ENCODE assay signal across 1 cellular context in the genomic region with DNA sequence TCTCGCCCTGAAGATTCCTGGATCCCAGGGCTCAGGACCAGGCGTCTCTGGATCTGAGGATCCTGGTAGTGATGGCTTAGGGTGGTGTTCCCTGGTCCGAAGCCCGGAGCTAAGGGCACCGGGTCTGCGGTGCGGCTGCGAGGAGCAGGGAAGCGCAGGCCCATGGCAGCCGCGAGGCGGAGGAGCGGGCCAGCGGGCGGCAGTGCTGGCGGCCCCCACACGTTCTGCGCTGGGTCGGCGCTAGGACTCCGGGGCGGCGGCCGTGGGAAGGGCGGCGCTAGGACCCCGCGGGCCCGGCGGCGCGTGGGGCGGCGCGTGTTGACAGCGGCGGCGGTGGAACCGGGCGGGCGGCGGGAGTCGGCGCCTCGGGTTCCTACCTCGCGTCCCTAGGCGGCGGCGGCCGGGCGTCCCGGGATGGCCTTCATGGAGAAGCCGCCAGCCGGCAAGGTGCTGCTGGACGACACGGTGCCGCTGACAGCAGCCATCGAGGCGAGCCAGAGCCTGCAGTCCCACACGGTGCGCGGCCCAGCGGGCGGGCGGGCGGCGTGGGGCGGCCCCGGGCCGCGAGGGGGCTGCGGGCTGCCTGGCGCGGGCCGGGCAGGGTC.
TF ChIP-seq lines count a peak whose summit lies in the region.

TSS of gene PXK (plus strand) at position 318 of the 605 bp plus-strand sequence. CDS start at position 415, 97 bp downstream.

TF ChIP-seq in HEK293, 187 proteins besides CTCF, POLR2A, EP300 and RAD21 (continued from another document):
- TF ChIP-seq ZNF645 (tag by site-specific recombination; IDR thresholded peaks at IDR 0.05) (no peak), ZFP41 (tag by site-specific recombination; IDR thresholded peaks at IDR 0.05; ENCODE audit: borderline replicate concordance) (no peak), ZNF692 (tag by site-specific recombination; IDR thresholded peaks at IDR 0.05) (peak; percentile 70), ZNF335 (tag by site-specific recombination; conservative IDR thresholded peaks at IDR 0.05) (peak; percentile 32; the same call in 1 of the 2 replicates), ZNF596 (tag by site-specific recombination; IDR thresholded peaks at IDR 0.05) (peak; percentile 42; the same call in 1 of the 2 replicates), ZNF768 (tag by site-specific recombination; IDR thresholded peaks at IDR 0.05) (peak; percentile 35; the same call in 1 of the 2 replicates), ZNF561 (tag by site-specific recombination; IDR thresholded peaks at IDR 0.05; ENCODE audit: borderline replicate concordance) (peak; percentile 84; the same call in 1 of the 2 replicates)
- TF ChIP-seq, protein P1, sequence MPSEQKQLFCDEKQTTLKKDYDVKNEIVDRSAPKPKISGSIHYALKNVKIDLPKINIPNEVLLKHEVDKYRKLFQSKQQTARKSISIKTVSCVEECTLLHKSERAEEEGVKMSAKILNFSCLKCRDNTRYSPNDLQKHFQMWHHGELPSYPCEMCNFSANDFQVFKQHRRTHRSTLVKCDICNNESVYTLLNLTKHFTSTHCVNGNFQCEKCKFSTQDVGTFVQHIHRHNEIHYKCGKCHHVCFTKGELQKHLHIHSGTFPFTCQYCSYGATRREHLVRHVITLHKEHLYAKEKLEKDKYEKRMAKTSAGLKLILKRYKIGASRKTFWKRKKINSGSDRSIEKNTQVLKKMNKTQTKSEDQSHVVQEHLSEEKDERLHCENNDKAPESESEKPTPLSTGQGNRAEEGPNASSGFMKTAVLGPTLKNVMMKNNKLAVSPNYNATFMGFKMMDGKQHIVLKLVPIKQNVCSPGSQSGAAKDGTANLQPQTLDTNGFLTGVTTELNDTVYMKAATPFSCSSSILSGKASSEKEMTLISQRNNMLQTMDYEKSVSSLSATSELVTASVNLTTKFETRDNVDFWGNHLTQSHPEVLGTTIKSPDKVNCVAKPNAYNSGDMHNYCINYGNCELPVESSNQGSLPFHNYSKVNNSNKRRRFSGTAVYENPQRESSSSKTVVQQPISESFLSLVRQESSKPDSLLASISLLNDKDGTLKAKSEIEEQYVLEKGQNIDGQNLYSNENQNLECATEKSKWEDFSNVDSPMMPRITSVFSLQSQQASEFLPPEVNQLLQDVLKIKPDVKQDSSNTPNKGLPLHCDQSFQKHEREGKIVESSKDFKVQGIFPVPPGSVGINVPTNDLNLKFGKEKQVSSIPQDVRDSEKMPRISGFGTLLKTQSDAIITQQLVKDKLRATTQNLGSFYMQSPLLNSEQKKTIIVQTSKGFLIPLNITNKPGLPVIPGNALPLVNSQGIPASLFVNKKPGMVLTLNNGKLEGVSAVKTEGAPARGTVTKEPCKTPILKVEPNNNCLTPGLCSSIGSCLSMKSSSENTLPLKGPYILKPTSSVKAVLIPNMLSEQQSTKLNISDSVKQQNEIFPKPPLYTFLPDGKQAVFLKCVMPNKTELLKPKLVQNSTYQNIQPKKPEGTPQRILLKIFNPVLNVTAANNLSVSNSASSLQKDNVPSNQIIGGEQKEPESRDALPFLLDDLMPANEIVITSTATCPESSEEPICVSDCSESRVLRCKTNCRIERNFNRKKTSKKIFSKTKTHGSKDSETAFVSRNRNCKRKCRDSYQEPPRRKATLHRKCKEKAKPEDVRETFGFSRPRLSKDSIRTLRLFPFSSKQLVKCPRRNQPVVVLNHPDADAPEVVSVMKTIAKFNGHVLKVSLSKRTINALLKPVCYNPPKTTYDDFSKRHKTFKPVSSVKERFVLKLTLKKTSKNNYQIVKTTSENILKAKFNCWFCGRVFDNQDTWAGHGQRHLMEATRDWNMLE (tag by site-specific recombination; conservative IDR thresholded peaks at IDR 0.05; ENCODE audit: low read depth) = no peak
